ENCODE assay signal across 17 cellular contexts in genomic region chr7:159099711-159100231, GRCh38. TPM values are rescaled to one million over a fixed set of nuclear protein-coding genes. Genes with fewer than 3 reads are reported as not detected.
DNase-seq lines count a peak whose midpoint lies in the region; ATAC-seq, FAIRE-seq and TF ChIP-seq lines count a peak whose summit lies in the region.
"Had no signal": no experiment of that assay in that cellular context is flagged by ENCODE, and none has a peak within 500 bp of the region (broad histone marks: within the 10 kb centered on the region; RNA-seq: fewer than 3 reads in every experiment).

No MANE protein-coding gene starts in this region.

- no peak overlapping the region for H3K4me3 ChIP-seq in kidney (ENCODE audit: low read length in 2 of 2)
- H3K4me3 ChIP-seq in gastrocnemius medialis, result no peak overlapping the region
- no peak overlapping the region for H3K4me3 ChIP-seq in H7 (ENCODE audit: insufficient read depth, low read depth, low read length)
- H3K4me3 ChIP-seq: dorsolateral prefrontal cortex had no signal

- H3K36me3 ChIP-seq in kidney (ENCODE audit: control insufficient read depth in 1 of 2, insufficient read depth in 2 of 2, low read length in 2 of 2), result no peaks in the 10 kb centered on the region
- H3K36me3 ChIP-seq in gastrocnemius medialis, result no peaks in the 10 kb centered on the region
- H3K36me3 ChIP-seq in H7 (replicated peaks; ENCODE audit: control insufficient read depth, insufficient read depth, low read length), result no peaks in the 10 kb centered on the region

- H3K4me1 ChIP-seq in kidney (ENCODE audit: control insufficient read depth in 1 of 2, insufficient read depth in 1 of 2, low read depth in 1 of 2, low read length in 2 of 2) (peaks cover 0 to 3% of the 10 kb centered on the region in 2 donors), gastrocnemius medialis (peaks cover 39 to 58% of the 10 kb centered on the region in 2 donors)

- no peaks in the 10 kb centered on the region for H3K9me3 ChIP-seq in kidney (ENCODE audit: control insufficient read depth in 1 of 2, low read length in 2 of 2)
- H3K9me3 ChIP-seq in gastrocnemius medialis, result no peaks in the 10 kb centered on the region

- DNase-seq in Right ventricle myocardium superior (peak; percentile 41), left cardiac atrium (no peak), kidney (peak; percentile 60), gastrocnemius medialis (no peak), iPS-NIHi11 (ENCODE audit: low spot score) (no peak), H7 (no peak)
- DNase-seq: activated CD4-positive, alpha-beta T cell treated with anti-CD3 and anti-CD28 coated beads for 4 hours; CD4-positive, alpha-beta memory T cell; hippocampal formation; NCI-H1048; NCI-H524 treated with DMSO at 0.1 percent for 48 hours; SIG-M5; trophoblast cell had no signal

- ATAC-seq in Right ventricle myocardium superior (ENCODE audit: poor library complexity) (no peak), left cardiac atrium (no peak), gastrocnemius medialis (no peak), GM21619 (IDR thresholded peaks at IDR 0.05; ENCODE audit: unreplicated experiment) (no peak), GM21528 (IDR thresholded peaks at IDR 0.05; ENCODE audit: low FRiP score, unreplicated experiment) (no peak)

- H3K27me3 ChIP-seq in gastrocnemius medialis (no peaks in the 10 kb centered on the region), H7 (ENCODE audit: control insufficient read depth, insufficient read depth, low read length) (no peaks in the 10 kb centered on the region)

- in situ Hi-C loops in gastrocnemius medialis (cut with MboI; ENCODE audit: low sequenced_read_pairs in 4 of 4), result no loop called here

- no peak for FAIRE-seq in kidney (lab: Jason Lieb, UNC)
- FAIRE-seq: H54 had no signal

- H3K27ac ChIP-seq in kidney (ENCODE audit: low read depth in 2 of 2, low read length in 2 of 2), result no peak overlapping the region
- peak overlapping the region in 3 of 4 donors; percentile 93 to 98 (median 98) for H3K27ac ChIP-seq in gastrocnemius medialis

- no peak for TF ChIP-seq POLR2A in gastrocnemius medialis (IDR thresholded peaks at IDR 0.05)

- no peak for TF ChIP-seq CTCF in kidney (IDR thresholded peaks at IDR 0.05; ENCODE audit: borderline replicate concordance, extremely low read depth, insufficient read depth)
- TF ChIP-seq CTCF in gastrocnemius medialis (IDR thresholded peaks at IDR 0.05 in 4 of 5, conservative IDR thresholded peaks at IDR 0.05 in 1 of 5), result no peak

- intact Hi-C loops in Right ventricle myocardium superior (cut with DNase I) (no loop called here), left cardiac atrium (cut with DNase I) (no loop called here), kidney (cut with DNase I) (no loop called here), gastrocnemius medialis (cut with DNase I; ENCODE audit: low total_unique reads) (loop anchor here (5.0 kb wide), 1 partner anchor 82 kb away; no protein-coding TSS in a partner anchor)

- no peak overlapping the region for H3K9ac ChIP-seq in kidney (ENCODE audit: low read length in 2 of 2)

RNA-seq across cellular contexts. Expression of gene VIPR2, which starts 44.9 kb away (rescaled TPM):
- total RNA-seq in Right ventricle myocardium superior (15.2 TPM), left cardiac atrium (1 to 10 TPM; 6.3 to 8.5 TPM), kidney (0.91 TPM), gastrocnemius medialis (1 to 10 TPM in 2 of 4 donors, under 1 TPM in 2; 0.39 to 2.2 (median 0.80) TPM)
- polyA plus RNA-seq in kidney (ENCODE audit: insufficient read depth, low read depth, low replicate concordance), result 1.3 TPM
- total RNA-seq in H7 (2014; rRNA removed; shearing (Covaris generic)), result 2.5 and 3.5 TPM in 2 replicates

Comparison
In these comparisons a context has a peak if more than half of its experiments do, and no peak if none do; other contexts are left out.
1. DNase-seq: peak in Right ventricle myocardium superior (single experiment) and kidney (single experiment); none in left cardiac atrium (single experiment), gastrocnemius medialis (0 of 2), iPS-NIHi11 (single experiment) and H7 (single experiment).
2. H3K27ac ChIP-seq: peak in gastrocnemius medialis (3 of 4); none in kidney (0 of 2).